In genomic region chr5:94111209-94112004, GRCh38 we compare ENCODE assay signal across 1 cellular context.
TF ChIP-seq lines count a peak whose summit lies in the region.

No MANE protein-coding gene starts in this region.

TF ChIP-seq in K562, 482 proteins besides CTCF, POLR2A, EP300 and RAD21 (continued from another document and continues in another):
- TF ChIP-seq CHD7 (IDR thresholded peaks at IDR 0.05; ENCODE audit: low read depth, low read length) (no peak), REST (CRISPR knock-in tag; IDR thresholded peaks at IDR 0.05; ENCODE audit: low read depth) (0 out of 2 replicates have a peak, but pooled peaks have one; percentile 61), ZC3H8 (IDR thresholded peaks at IDR 0.05) (no peak), ZNF311 (CRISPR knock-in tag; IDR thresholded peaks at IDR 0.05) (no peak), RBM39 (optimal IDR thresholded peaks at IDR 0.05; ENCODE audit: low read depth, low read length) (no peak), TFE3 (CRISPR knock-in tag; IDR thresholded peaks at IDR 0.05) (no peak), RBM17 (IDR thresholded peaks at IDR 0.05; ENCODE audit: borderline replicate concordance, low read depth, low read length) (no peak), FOXO4 (CRISPR knock-in tag; IDR thresholded peaks at IDR 0.05) (no peak), ZNF76 (CRISPR knock-in tag; IDR thresholded peaks at IDR 0.05; ENCODE audit: borderline replicate concordance) (no peak), ZNF436 (CRISPR knock-in tag; IDR thresholded peaks at IDR 0.05) (no peak), MCM3 (IDR thresholded peaks at IDR 0.05) (no peak), ZNF707 (CRISPR knock-in tag; conservative IDR thresholded peaks at IDR 0.05) (no peak), ZNF146 (CRISPR knock-in tag; IDR thresholded peaks at IDR 0.05; ENCODE audit: unreplicated experiment) (no peak), E2F1 (CRISPR knock-in tag; IDR thresholded peaks at IDR 0.05) (no peak), HDGF (IDR thresholded peaks at IDR 0.05) (no peak), KDM4B (IDR thresholded peaks at IDR 0.05; ENCODE audit: borderline replicate concordance in 2 of 2, low read depth in 1 of 2) (no peak), ZBTB9 (CRISPR knock-in tag; IDR thresholded peaks at IDR 0.05) (no peak), CXXC5 (CRISPR knock-in tag; IDR thresholded peaks at IDR 0.05) (peak; percentile 89), ZNF644 (tag; IDR thresholded peaks at IDR 0.05; ENCODE audit: low read depth) (0 out of 2 replicates have a peak, but pooled peaks have one; percentile 18), TCF7 (IDR thresholded peaks at IDR 0.05; ENCODE audit: borderline replicate concordance) (no peak), HNRNPL (IDR thresholded peaks at IDR 0.05; ENCODE audit: low read depth, low read length) (no peak), TFAP4 (CRISPR knock-in tag; IDR thresholded peaks at IDR 0.05; ENCODE audit: borderline replicate concordance) (peak; percentile 74; the same call in 1 of the 2 replicates), POLR3G (IDR thresholded peaks at IDR 0.05; ENCODE audit: extremely low read depth, insufficient read length, insufficient replicate concordance) (no peak), GTF3C2 (IDR thresholded peaks at IDR 0.05; ENCODE audit: borderline replicate concordance, extremely low read depth, insufficient read length) (no peak), ZBTB43 (CRISPR knock-in tag; IDR thresholded peaks at IDR 0.05) (no peak), KDM2B (CRISPR knock-in tag; IDR thresholded peaks at IDR 0.05) (no peak), ZC3H11A (IDR thresholded peaks at IDR 0.05; ENCODE audit: low read depth, low read length) (no peak), MCM2 (IDR thresholded peaks at IDR 0.05; ENCODE audit: low read depth) (no peak), CHCHD3 (CRISPR knock-in tag; IDR thresholded peaks at IDR 0.05) (no peak)
